In genomic region chrX:51802917-51803688, GRCh38 we compare ENCODE assay signal across 8 cellular contexts. TPM values are rescaled to one million over a fixed set of nuclear protein-coding genes. Genes with fewer than 3 reads are reported as not detected.
DNase-seq lines count a peak whose midpoint lies in the region; ATAC-seq and TF ChIP-seq lines count a peak whose summit lies in the region.

No MANE protein-coding gene starts in this region.

- TF ChIP-seq CTCF in prostate gland (IDR thresholded peaks at IDR 0.05), result no peak
- no peak for TF ChIP-seq CTCF in vagina (IDR thresholded peaks at IDR 0.05)

- TF ChIP-seq POLR2A in prostate gland (IDR thresholded peaks at IDR 0.05) (no peak), vagina (IDR thresholded peaks at IDR 0.05) (no peak)

- H3K4me3 ChIP-seq in Jurkat, Clone E6-1 (ENCODE audit: low read length), result peak overlapping the region; percentile 66
- H3K4me3 ChIP-seq in prostate gland (peak overlapping the region; percentile 39 to 42), vagina (peak overlapping the region; percentile 46 to 55)

- H3K27me3 Mint-ChIP-seq in activated naive CD8-positive, alpha-beta T cell treated with anti-CD3 and anti-CD28 coated beads, Interleukin-2, amount 10 ng/mL, durations not matched to agents 7 days and 5 days, result peaks cover 2% of the 10 kb centered on the region

- intact Hi-C loops in left ventricle myocardium superior (cut with micrococcal nuclease) (no loop called here), prostate gland (cut with DNase I) (no loop called here), vagina (cut with DNase I) (no loop called here)

- H3K9me3 ChIP-seq in prostate gland (no peaks in the 10 kb centered on the region), vagina (no peaks in the 10 kb centered on the region)

- H3K27me3 ChIP-seq in prostate gland (replicated peaks; ENCODE audit: insufficient read depth) (no peaks in the 10 kb centered on the region), vagina (no peaks in the 10 kb centered on the region)

- no peaks in the 10 kb centered on the region for H3K4me1 ChIP-seq in prostate gland (replicated peaks)
- no peaks in the 10 kb centered on the region for H3K4me1 ChIP-seq in vagina

- peaks cover 7% of the 10 kb centered on the region for H3K36me3 Mint-ChIP-seq in activated naive CD8-positive, alpha-beta T cell treated with anti-CD3 and anti-CD28 coated beads, Interleukin-2, amount 10 ng/mL, durations not matched to agents 7 days and 5 days

- DNase-seq in DMS153 treated with DMSO at 0.1 percent for 48 hours (lab: John Stamatoyannopoulos, UW; ENCODE audit: unreplicated experiment), result peak; percentile 45
- peak; percentile 66 for DNase-seq in Jurkat, Clone E6-1 (ENCODE audit: low read depth, low spot score)
- peak; percentile 58 for DNase-seq in SK-MEL-5 (ENCODE audit: low read depth, low spot score)
- DNase-seq in activated naive CD8-positive, alpha-beta T cell treated with anti-CD3 and anti-CD28 coated beads, Interleukin-2, amount 10 ng/mL, durations not matched to agents 7 days and 5 days, result peak; percentile 48
- peak; percentile 41 for DNase-seq in left ventricle myocardium superior
- peak; percentile 33 for DNase-seq in prostate gland (ENCODE audit: low spot score)
- no peak for DNase-seq in vagina (ENCODE audit: extremely low spot score in 2 of 2)

- no peaks in the 10 kb centered on the region for H3K9me3 Mint-ChIP-seq in activated naive CD8-positive, alpha-beta T cell treated with anti-CD3 and anti-CD28 coated beads, Interleukin-2, amount 10 ng/mL, durations not matched to agents 7 days and 5 days

- ATAC-seq in GM21515 (IDR thresholded peaks at IDR 0.05; ENCODE audit: unreplicated experiment) (peak; percentile 88), left ventricle myocardium superior (peak; percentile 95)
- peak; percentile 91 for ATAC-seq in activated naive CD8-positive, alpha-beta T cell treated with anti-CD3 and anti-CD28 coated beads, Interleukin-2, amount 10 ng/mL, durations not matched to agents 7 days and 5 days (ENCODE audit: low read depth)

- peaks cover 13% of the 10 kb centered on the region for H3K4me1 Mint-ChIP-seq in activated naive CD8-positive, alpha-beta T cell treated with anti-CD3 and anti-CD28 coated beads, Interleukin-2, amount 10 ng/mL, durations not matched to agents 7 days and 5 days

- in situ Hi-C loops in SK-MEL-5 (cut with HindIII; ENCODE audit: low pct_unique_long_range_greater_than_20kb, low sequenced_read_pairs), result no loop called here

- POLR2A ChIA-PET in activated naive CD8-positive, alpha-beta T cell treated with anti-CD3 and anti-CD28 coated beads, Interleukin-2, amount 10 ng/mL, durations not matched to agents 7 days and 5 days (lab: Charles Lee), result no interaction called here

- H3K4me3 Mint-ChIP-seq in activated naive CD8-positive, alpha-beta T cell treated with anti-CD3 and anti-CD28 coated beads, Interleukin-2, amount 10 ng/mL, durations not matched to agents 7 days and 5 days, result peak overlapping the region; percentile 96

- H3K36me3 ChIP-seq in prostate gland (no peaks in the 10 kb centered on the region), vagina (no peaks in the 10 kb centered on the region)

- H3K27ac Mint-ChIP-seq in activated naive CD8-positive, alpha-beta T cell treated with anti-CD3 and anti-CD28 coated beads, Interleukin-2, amount 10 ng/mL, durations not matched to agents 7 days and 5 days, result peak overlapping the region; percentile 99

- H3K27ac ChIP-seq in prostate gland, result peak overlapping the region; percentile 51 to 54
- H3K27ac ChIP-seq in vagina, result no peak overlapping the region

- 0% methylated on average over 19 of the region's 26 CpGs for WGBS in prostate gland

RNA-seq across cellular contexts. Expression of gene GSPT2, which starts 59.9 kb away (rescaled TPM):
- polyA plus RNA-seq in Jurkat, Clone E6-1 (2012; ENCODE audit: insufficient read depth, insufficient read length), result 12.5 TPM
- 9.4 and 9.5 TPM in 2 replicates for total RNA-seq in SK-MEL-5 (2014; rRNA removed; shearing (Covaris generic))
- 13.1 and 14.0 TPM in 2 replicates for polyA plus RNA-seq in SK-MEL-5 (2015; cell fraction: cytosol; rRNA removed)
- 14.1 and 14.6 TPM in 2 replicates for polyA plus RNA-seq in SK-MEL-5 (2015; cell fraction: nucleus; rRNA removed)
- total RNA-seq in activated naive CD8-positive, alpha-beta T cell treated with anti-CD3 and anti-CD28 coated beads, Interleukin-2, amount 10 ng/mL, durations not matched to agents 7 days and 5 days, result 10 to 100 TPM; 13.2 to 14.3 TPM
- total RNA-seq in left ventricle myocardium superior (8.5 TPM), prostate gland (10 to 100 TPM in 1 of 2 donors, 1 to 10 TPM in 1; 5.9 to 17.4 TPM), vagina (2.7 TPM)

Comparison
In these comparisons a context has a peak if more than half of its experiments do, and no peak if none do; other contexts are left out.
1. DNase-seq: peak in DMS153 treated with DMSO at 0.1 percent for 48 hours (single experiment), Jurkat, Clone E6-1 (single experiment), SK-MEL-5 (single experiment), activated naive CD8-positive, alpha-beta T cell treated with anti-CD3 and anti-CD28 coated beads, Interleukin-2, amount 10 ng/mL, durations not matched to agents 7 days and 5 days (single experiment), left ventricle myocardium superior (single experiment) and prostate gland (single experiment); none in vagina (0 of 2).
2. Peak in every context shown above with its lines, with median percentiles within 50 percentile points of each other: ATAC-seq and H3K4me3 ChIP-seq.